8 cellular contexts compared by ENCODE assay signal in the genomic region with DNA sequence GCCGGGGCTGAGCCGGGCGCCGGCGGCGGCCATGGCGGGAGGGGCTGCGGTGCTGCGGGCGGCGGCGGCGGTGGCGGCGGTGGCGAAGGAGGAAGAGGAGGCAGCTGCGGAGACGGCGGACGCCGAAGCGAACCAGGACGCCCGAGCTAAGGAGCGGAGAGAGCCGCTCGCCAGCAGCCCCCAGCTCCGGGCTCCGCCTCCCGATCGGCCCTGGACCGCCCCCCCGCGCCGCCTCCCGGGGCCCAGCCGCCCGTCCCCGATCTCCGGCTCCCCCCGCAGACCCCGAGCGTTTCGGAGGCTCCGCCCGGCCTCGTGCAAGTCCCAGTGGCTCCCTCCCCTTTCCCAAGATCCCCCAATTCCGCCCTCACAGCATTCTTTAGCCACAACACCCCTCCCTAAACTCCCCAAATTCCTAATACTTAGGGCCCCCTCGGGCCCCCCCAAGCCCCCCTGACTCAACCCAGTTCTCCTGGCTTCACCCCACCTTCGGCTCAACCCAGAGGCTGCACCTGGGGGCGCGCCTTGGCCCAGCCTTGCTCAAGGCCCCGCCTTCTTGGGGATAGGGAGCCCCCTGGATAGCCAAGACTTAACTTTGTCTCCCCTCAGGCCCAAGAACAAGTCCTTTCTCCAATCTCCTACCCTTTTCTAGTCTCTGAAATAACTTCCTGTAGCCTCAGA. TPM values are rescaled to one million over a fixed set of nuclear protein-coding genes. Genes with fewer than 3 reads are reported as not detected.
A peak's percentile ranks its signal among the peaks of the same experiment; 100 is the strongest.
DNase-seq lines count a peak whose midpoint lies in the region; ATAC-seq and TF ChIP-seq lines count a peak whose summit lies in the region.

A gene with protein sequence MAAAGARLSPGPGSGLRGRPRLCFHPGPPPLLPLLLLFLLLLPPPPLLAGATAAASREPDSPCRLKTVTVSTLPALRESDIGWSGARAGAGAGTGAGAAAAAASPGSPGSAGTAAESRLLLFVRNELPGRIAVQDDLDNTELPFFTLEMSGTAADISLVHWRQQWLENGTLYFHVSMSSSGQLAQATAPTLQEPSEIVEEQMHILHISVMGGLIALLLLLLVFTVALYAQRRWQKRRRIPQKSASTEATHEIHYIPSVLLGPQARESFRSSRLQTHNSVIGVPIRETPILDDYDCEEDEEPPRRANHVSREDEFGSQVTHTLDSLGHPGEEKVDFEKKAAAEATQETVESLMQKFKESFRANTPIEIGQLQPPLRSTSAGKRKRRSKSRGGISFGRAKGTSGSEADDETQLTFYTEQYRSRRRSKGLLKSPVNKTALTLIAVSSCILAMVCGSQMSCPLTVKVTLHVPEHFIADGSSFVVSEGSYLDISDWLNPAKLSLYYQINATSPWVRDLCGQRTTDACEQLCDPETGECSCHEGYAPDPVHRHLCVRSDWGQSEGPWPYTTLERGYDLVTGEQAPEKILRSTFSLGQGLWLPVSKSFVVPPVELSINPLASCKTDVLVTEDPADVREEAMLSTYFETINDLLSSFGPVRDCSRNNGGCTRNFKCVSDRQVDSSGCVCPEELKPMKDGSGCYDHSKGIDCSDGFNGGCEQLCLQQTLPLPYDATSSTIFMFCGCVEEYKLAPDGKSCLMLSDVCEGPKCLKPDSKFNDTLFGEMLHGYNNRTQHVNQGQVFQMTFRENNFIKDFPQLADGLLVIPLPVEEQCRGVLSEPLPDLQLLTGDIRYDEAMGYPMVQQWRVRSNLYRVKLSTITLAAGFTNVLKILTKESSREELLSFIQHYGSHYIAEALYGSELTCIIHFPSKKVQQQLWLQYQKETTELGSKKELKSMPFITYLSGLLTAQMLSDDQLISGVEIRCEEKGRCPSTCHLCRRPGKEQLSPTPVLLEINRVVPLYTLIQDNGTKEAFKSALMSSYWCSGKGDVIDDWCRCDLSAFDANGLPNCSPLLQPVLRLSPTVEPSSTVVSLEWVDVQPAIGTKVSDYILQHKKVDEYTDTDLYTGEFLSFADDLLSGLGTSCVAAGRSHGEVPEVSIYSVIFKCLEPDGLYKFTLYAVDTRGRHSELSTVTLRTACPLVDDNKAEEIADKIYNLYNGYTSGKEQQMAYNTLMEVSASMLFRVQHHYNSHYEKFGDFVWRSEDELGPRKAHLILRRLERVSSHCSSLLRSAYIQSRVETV (N-terminal part only) (minus strand): TSS at position 152 of the 678 bp plus-strand sequence. CDS start 119 bp downstream, at position 33.

- H3K9ac ChIP-seq in HUES64 (ENCODE audit: low read depth, low read length): peak within 1 kb of the TSS; percentile 40

- intact Hi-C loops in esophagus muscularis mucosa (cut with DNase I): no loop called here

- no peak within 1 kb of the TSS for H3K27ac Mint-ChIP-seq in nephron progenitor cell
- H3K27ac Mint-ChIP-seq in activated naive CD8-positive, alpha-beta T cell treated with anti-CD3 and anti-CD28 coated beads, Interleukin-2, amount 50 U/mL, for 24 hours: no peak within 1 kb of the TSS

- CTCF ChIA-PET in AG04450 (lab: Charles Lee): no interaction called here

- no peak for TF ChIP-seq EP300 in esophagus muscularis mucosa (IDR thresholded peaks at IDR 0.05)

- TF ChIP-seq POLR2A in esophagus muscularis mucosa (IDR thresholded peaks at IDR 0.05; ENCODE audit: low read depth): no peak

- H3K4me1 Mint-ChIP-seq in nephron progenitor cell: peaks cover 30% of the 10 kb centered on the region
- peaks cover 2% of the 10 kb centered on the region for H3K4me1 Mint-ChIP-seq in activated naive CD8-positive, alpha-beta T cell treated with anti-CD3 and anti-CD28 coated beads, Interleukin-2, amount 50 U/mL, for 24 hours

- DNase-seq in AG04450 (ENCODE audit: low read depth, low spot score) (no peak), esophagus muscularis mucosa (ENCODE audit: extremely low spot score) (no peak), nephron progenitor cell (peak; percentile 63), cortex of kidney (lab: John Stamatoyannopoulos, UW) (no peak)
- no peak for DNase-seq in activated CD4-positive, CD25-positive, alpha-beta regulatory T cell treated with anti-CD3 and anti-CD28 coated beads, Interleukin-2, amount 50 U/mL, for 72 hours
- no peak for DNase-seq in activated naive CD8-positive, alpha-beta T cell treated with anti-CD3 and anti-CD28 coated beads, Interleukin-2, amount 50 U/mL, for 24 hours

- H3K9me3 Mint-ChIP-seq in nephron progenitor cell: no peaks in the 10 kb centered on the region
- peaks cover 5% of the 10 kb centered on the region for H3K9me3 Mint-ChIP-seq in activated naive CD8-positive, alpha-beta T cell treated with anti-CD3 and anti-CD28 coated beads, Interleukin-2, amount 50 U/mL, for 24 hours

- peaks cover 23% of the 10 kb centered on the region for H3K27me3 ChIP-seq in AG04450 (ENCODE audit: control insufficient read depth, insufficient read depth, low read length)
- H3K27me3 ChIP-seq in HUES64 (ENCODE audit: insufficient read depth, low read length): peaks cover 76% of the 10 kb centered on the region
- peaks cover 0 to 79% (median 30%) of the 10 kb centered on the region in 4 donors for H3K27me3 ChIP-seq in esophagus muscularis mucosa

- H3K36me3 Mint-ChIP-seq in nephron progenitor cell (ENCODE audit: low read depth): no peaks in the 10 kb centered on the region
- H3K36me3 Mint-ChIP-seq in activated naive CD8-positive, alpha-beta T cell treated with anti-CD3 and anti-CD28 coated beads, Interleukin-2, amount 50 U/mL, for 24 hours (ENCODE audit: low read depth): no peaks in the 10 kb centered on the region

- H3K27me3 Mint-ChIP-seq in nephron progenitor cell (ENCODE audit: low read depth, poor library complexity): peaks cover 43% of the 10 kb centered on the region
- peaks cover 30% of the 10 kb centered on the region for H3K27me3 Mint-ChIP-seq in activated naive CD8-positive, alpha-beta T cell treated with anti-CD3 and anti-CD28 coated beads, Interleukin-2, amount 50 U/mL, for 24 hours

- H3K36me3 ChIP-seq in HUES64 (ENCODE audit: insufficient read depth, low read length) (no peaks in the 10 kb centered on the region), esophagus muscularis mucosa (no peaks in the 10 kb centered on the region)

- ATAC-seq in GM21737 (IDR thresholded peaks at IDR 0.05; ENCODE audit: unreplicated experiment): no peak
- no peak for ATAC-seq in activated naive CD8-positive, alpha-beta T cell treated with anti-CD3 and anti-CD28 coated beads, Interleukin-2, amount 50 U/mL, for 24 hours

- POLR2A ChIA-PET in AG04450 (lab: Yijun Ruan, JAX): no interaction called here

- TF ChIP-seq CTCF in AG04450 (IDR thresholded peaks at IDR 0.05; ENCODE audit: low read depth, low read length) (no peak), esophagus muscularis mucosa (IDR thresholded peaks at IDR 0.05) (no peak), nephron progenitor cell (IDR thresholded peaks at IDR 0.05) (no peak)

- no peak within 1 kb of the TSS for H3K4me3 Mint-ChIP-seq in nephron progenitor cell
- no peak within 1 kb of the TSS for H3K4me3 Mint-ChIP-seq in activated naive CD8-positive, alpha-beta T cell treated with anti-CD3 and anti-CD28 coated beads, Interleukin-2, amount 50 U/mL, for 24 hours

- H3K4me3 ChIP-seq in AG04450 (ENCODE audit: low read depth, low read length) (peak within 1 kb of the TSS; percentile 29), HUES64 (ENCODE audit: low read length) (peak within 1 kb of the TSS; percentile 63), esophagus muscularis mucosa (peak within 1 kb of the TSS; percentile 52 to 64 (median 56))

- under 1% methylated on average over 52 of the region's 53 CpGs for WGBS in HUES64
- 3% methylated on average over 13 of the region's 53 CpGs for WGBS in esophagus muscularis mucosa

- H3K9me3 ChIP-seq in AG04450 (ENCODE audit: control insufficient read depth, insufficient read depth, low read length) (no peaks in the 10 kb centered on the region; the same call in 1 of the 2 replicates), HUES64 (ENCODE audit: insufficient read depth, low read depth, low read length) (no peaks in the 10 kb centered on the region), esophagus muscularis mucosa (no peaks in the 10 kb centered on the region)

- H3K4me1 ChIP-seq in HUES64 (ENCODE audit: insufficient read depth, low read length) (peaks cover 21% of the 10 kb centered on the region), esophagus muscularis mucosa (peaks cover 17 to 31% (median 31%) of the 10 kb centered on the region in 4 donors)

- no peak within 1 kb of the TSS for H3K27ac ChIP-seq in AG04450 (ENCODE audit: low read depth, low read length)
- no peak within 1 kb of the TSS for H3K27ac ChIP-seq in HUES64 (ENCODE audit: low read depth, low read length)
- H3K27ac ChIP-seq in esophagus muscularis mucosa (replicated peaks in 1 of 4): peak within 1 kb of the TSS in 1 of 4 donors; percentile 23

RNA-seq across cellular contexts. Expression of the gene that starts here (rescaled TPM):
- 6.6 and 7.7 TPM in 2 replicates for polyA plus RNA-seq in AG04450 (2011; rRNA removed)
- polyA minus RNA-seq in AG04450 (2011; rRNA and poly(A)+ RNA removed): 11.8 and 16.7 TPM in 2 replicates
- 7.6 TPM for polyA plus RNA-seq in HUES64 (2013, experiment 1 of 2)
- polyA plus RNA-seq in HUES64 (2013, experiment 2 of 2): 10.3 TPM
- 1 to 10 TPM; 4.2 to 6.9 (median 5.5) TPM for total RNA-seq in esophagus muscularis mucosa
